9 cellular contexts compared by ENCODE assay signal in the genomic region with DNA sequence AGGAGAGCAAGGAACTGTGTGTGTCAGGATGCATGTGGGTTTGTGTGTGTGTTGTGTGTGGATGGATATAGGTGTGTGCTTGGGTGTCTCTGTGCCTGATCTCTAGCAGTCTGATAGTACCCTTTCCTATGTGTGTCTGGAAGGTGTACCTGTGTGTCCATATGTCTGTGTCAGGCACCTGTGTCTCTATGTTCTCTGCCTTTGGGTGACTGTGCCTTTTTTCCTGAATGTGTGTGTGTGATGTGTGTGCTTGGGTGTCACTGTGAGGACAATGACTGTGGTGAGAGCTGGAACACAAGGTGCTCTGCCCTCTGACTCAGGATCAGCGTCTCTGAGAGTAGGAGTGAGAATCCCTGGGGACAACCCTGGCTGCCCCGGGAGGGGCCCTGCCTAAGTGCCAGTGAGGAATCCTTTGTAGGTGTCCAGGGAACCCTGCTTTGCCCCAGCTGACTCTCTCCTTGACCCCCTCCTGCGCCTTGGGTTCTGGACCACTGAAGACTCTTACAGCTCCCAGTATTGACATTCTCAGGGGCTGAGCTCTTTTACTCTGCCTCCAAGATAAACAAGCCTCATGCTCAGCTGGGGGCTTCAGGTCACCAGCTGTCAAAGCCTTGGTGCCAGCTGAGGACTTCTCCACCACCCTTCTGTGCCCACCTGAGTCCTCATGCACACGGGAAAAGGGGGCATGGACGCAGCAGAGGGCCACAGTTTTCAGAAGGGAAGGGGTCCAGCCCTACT. TPM values are rescaled to one million over a fixed set of nuclear protein-coding genes. Genes with fewer than 3 reads are reported as not detected.
DNase-seq lines count a peak whose midpoint lies in the region; ATAC-seq, FAIRE-seq and TF ChIP-seq lines count a peak whose summit lies in the region.
"Had no signal": no experiment of that assay in that cellular context is flagged by ENCODE, and none has a peak within 500 bp of the region (broad histone marks: within the 10 kb centered on the region; RNA-seq: fewer than 3 reads in every experiment).

No MANE protein-coding gene starts in this region.

- H3K27me3 ChIP-seq in CD8-positive, alpha-beta memory T cell (ENCODE audit: insufficient read depth, low read length, poor library complexity, severe bottlenecking) = peaks cover 28% of the 10 kb centered on the region
- peaks cover 0 to 39% (median 22%) of the 10 kb centered on the region in 45 donors for H3K27me3 ChIP-seq in dorsolateral prefrontal cortex
- peaks cover 78% of the 10 kb centered on the region for H3K27me3 ChIP-seq in neural progenitor cell
- H3K27me3 ChIP-seq in prostate gland (replicated peaks; ENCODE audit: insufficient read depth) = no peaks in the 10 kb centered on the region

- no peak for DNase-seq in CD8-positive, alpha-beta memory T cell
- DNase-seq in dorsolateral prefrontal cortex = no peak
- DNase-seq in neural progenitor cell (ENCODE audit: low spot score) = no peak
- no peak for DNase-seq in HTR-8/SVneo (ENCODE audit: insufficient read length, low spot score)
- no peak for DNase-seq in prostate gland (ENCODE audit: low spot score)
- DNase-seq in GM10248 (ENCODE audit: extremely low spot score) = no peak

- CTCF ChIA-PET in CD8-positive, alpha-beta memory T cell (lab: Charles Lee) = interaction anchor here (0.8 to 1.0 kb wide), 3 partner anchors 14 to 16 kb away, joined by 3 read pairs; no protein-coding TSS in a partner anchor
- CTCF ChIA-PET in GM10248 (lab: Yijun Ruan, JAX) = interaction anchor here (1.0 to 8.4 kb wide), 7 partner anchors 13 to 408 kb away, joined by 4 to 96 read pairs (median 5); a partner anchor contains a TSS

- H3K79me2 ChIP-seq in neural progenitor cell (ENCODE audit: low read depth) = no peaks in the 10 kb centered on the region

- no peak for TF ChIP-seq POLR2A in prostate gland (IDR thresholded peaks at IDR 0.05)

- peaks cover 16% of the 10 kb centered on the region for H4K20me1 ChIP-seq in neural progenitor cell (ENCODE audit: low read depth)

- TF ChIP-seq CTCF in dorsolateral prefrontal cortex (IDR thresholded peaks at IDR 0.05 in 54 of 56, conservative IDR thresholded peaks at IDR 0.05 in 2 of 56; ENCODE audit: low read depth in 1 of 56, partially characterized antibody in 56 of 56) = no peak
- no peak for TF ChIP-seq CTCF in neural progenitor cell (IDR thresholded peaks at IDR 0.05)
- TF ChIP-seq CTCF in prostate gland (IDR thresholded peaks at IDR 0.05) = no peak
- no peak for TF ChIP-seq CTCF in GM10248 (IDR thresholded peaks at IDR 0.05; ENCODE audit: control extremely low read depth, extremely low read depth, low read depth, missing control alignments)

- H3K36me3 ChIP-seq in CD8-positive, alpha-beta memory T cell (ENCODE audit: insufficient read depth, low read length) = no peaks in the 10 kb centered on the region
- H3K36me3 ChIP-seq in neural progenitor cell = no peaks in the 10 kb centered on the region
- no peaks in the 10 kb centered on the region for H3K36me3 ChIP-seq in prostate gland
- H3K36me3 ChIP-seq: pancreas had no signal

- H3K4me3 Mint-ChIP-seq in CD8-positive, alpha-beta memory T cell = peak overlapping the region; percentile 23 to 79 (median 66)
- H3K4me3 Mint-ChIP-seq in IgD-negative memory B cell = peak overlapping the region in 3 of 4 donors; percentile 23 to 68 (median 34)
- H3K4me3 Mint-ChIP-seq in neural progenitor cell = peak overlapping the region; percentile 94

- peaks cover 29 to 56% (median 37%) of the 10 kb centered on the region in 3 donors for H3K4me1 Mint-ChIP-seq in CD8-positive, alpha-beta memory T cell
- peaks cover 16 to 26% (median 25%) of the 10 kb centered on the region in 3 donors for H3K4me1 Mint-ChIP-seq in IgD-negative memory B cell
- peaks cover 49% of the 10 kb centered on the region for H3K4me1 Mint-ChIP-seq in neural progenitor cell

- peak overlapping the region in 5 of 8 donors; percentile 2 to 37 (median 5) for H3K27ac Mint-ChIP-seq in CD8-positive, alpha-beta memory T cell
- H3K27ac Mint-ChIP-seq in IgD-negative memory B cell (peak overlapping the region in 1 of 3 donors; percentile 4), neural progenitor cell (peak overlapping the region; percentile 48)

- POLR2A ChIA-PET in CD8-positive, alpha-beta memory T cell (lab: Charles Lee) = interaction anchor here (1.2 kb wide), 1 partner anchor 23 kb away, joined by 3 read pairs; no protein-coding TSS in a partner anchor
- POLR2A ChIA-PET in GM10248 (lab: Yijun Ruan, JAX) = no interaction called here

- H3K9me3 Mint-ChIP-seq in CD8-positive, alpha-beta memory T cell = peaks cover 0 to 2% (median 0%) of the 10 kb centered on the region in 5 donors
- H3K9me3 Mint-ChIP-seq in IgD-negative memory B cell (peaks cover 0 to 1% (median 0%) of the 10 kb centered on the region in 3 donors), neural progenitor cell (no peaks in the 10 kb centered on the region)

- peaks cover 0 to 2% (median 0%) of the 10 kb centered on the region in 3 donors for H3K36me3 Mint-ChIP-seq in CD8-positive, alpha-beta memory T cell
- H3K36me3 Mint-ChIP-seq in IgD-negative memory B cell = no peaks in the 10 kb centered on the region
- no peaks in the 10 kb centered on the region for H3K36me3 Mint-ChIP-seq in neural progenitor cell

- WGBS in prostate gland = 67% methylated on average over 5 of the region's 5 CpGs

- H3K9me3 ChIP-seq in CD8-positive, alpha-beta memory T cell (ENCODE audit: low read length) = no peaks in the 10 kb centered on the region
- H3K9me3 ChIP-seq in neural progenitor cell (ENCODE audit: low read depth) = no peaks in the 10 kb centered on the region
- no peaks in the 10 kb centered on the region for H3K9me3 ChIP-seq in prostate gland
- H3K9me3 ChIP-seq: pancreas had no signal

- ATAC-seq in HG03571 (IDR thresholded peaks at IDR 0.05; ENCODE audit: unreplicated experiment) = no peak

- H3K27ac ChIP-seq in CD8-positive, alpha-beta memory T cell (ENCODE audit: low read depth, low read length) = peak overlapping the region; percentile 2
- H3K27ac ChIP-seq in dorsolateral prefrontal cortex = peak overlapping the region in 10 of 59 donors; percentile 4 to 79 (median 31)
- H3K27ac ChIP-seq in neural progenitor cell = no peak overlapping the region
- H3K27ac ChIP-seq in prostate gland = no peak overlapping the region
- H3K27ac ChIP-seq: pancreas had no signal

- peaks cover 52% of the 10 kb centered on the region for H3K4me1 ChIP-seq in CD8-positive, alpha-beta memory T cell (ENCODE audit: insufficient read depth, low read length)
- peaks cover 30% of the 10 kb centered on the region for H3K4me1 ChIP-seq in neural progenitor cell
- H3K4me1 ChIP-seq in prostate gland (replicated peaks) = peaks cover 38% of the 10 kb centered on the region

- H3F3A ChIP-seq in neural progenitor cell (ENCODE audit: low read depth) = peaks cover 62% of the 10 kb centered on the region

- no peak overlapping the region for H3K4me3 ChIP-seq in CD8-positive, alpha-beta memory T cell (ENCODE audit: low read length)
- H3K4me3 ChIP-seq in dorsolateral prefrontal cortex = peak overlapping the region in 44 of 59 donors; percentile 31 to 72 (median 64)
- peak overlapping the region; percentile 80 for H3K4me3 ChIP-seq in neural progenitor cell
- no peak overlapping the region for H3K4me3 ChIP-seq in prostate gland

- no peak for FAIRE-seq in HTR-8/SVneo (lab: Jason Lieb, UNC)
- FAIRE-seq: pancreas had no signal

- peaks cover 23 to 26% of the 10 kb centered on the region in 2 donors for H3K27me3 Mint-ChIP-seq in CD8-positive, alpha-beta memory T cell
- H3K27me3 Mint-ChIP-seq in IgD-negative memory B cell (peaks cover 23% of the 10 kb centered on the region), neural progenitor cell (ENCODE audit: insufficient read depth, low read depth) (peaks cover 38% of the 10 kb centered on the region)

- H3K9ac ChIP-seq in neural progenitor cell = no peak overlapping the region

- intact Hi-C loops in dorsolateral prefrontal cortex (cut with DNase I) (no loop called here), prostate gland (cut with DNase I) (no loop called here)

- H2AFZ ChIP-seq in neural progenitor cell (replicated peaks) = no peak overlapping the region

- peak overlapping the region; percentile 98 for H3K4me2 ChIP-seq in neural progenitor cell

RNA-seq across cellular contexts. Expression of a gene that starts 0.7 kb away (rescaled TPM):
- 1 to 10 TPM in 1 of 2 experiments, under 1 TPM in 1; 0.94 to 1.4 TPM for total RNA-seq in CD8-positive, alpha-beta memory T cell
- 1.0 TPM for polyA plus RNA-seq in CD8-positive, alpha-beta memory T cell
- 1.3 TPM for polyA plus RNA-seq in IgD-negative memory B cell
- total RNA-seq in dorsolateral prefrontal cortex = 10 to 100 TPM in 118 of 120 experiments, 1 to 10 TPM in 2; 9.3 to 41.7 (median 22.4) TPM
- 4.0 and 9.6 TPM in 2 replicates for total RNA-seq in neural progenitor cell (ENCODE audit: low replicate concordance)
- total RNA-seq in prostate gland = 1 to 10 TPM; 5.9 to 8.4 TPM

RNA-seq across cellular contexts. Expression of a gene that starts 14.4 kb away (rescaled TPM):
- total RNA-seq in CD8-positive, alpha-beta memory T cell = 1 to 10 TPM; 3.4 to 3.7 TPM
- 3.0 TPM for polyA plus RNA-seq in CD8-positive, alpha-beta memory T cell
- 8.5 TPM for polyA plus RNA-seq in IgD-negative memory B cell
- 1 to 10 TPM in 83 of 120 experiments, under 1 TPM in 31, not detected in 6; 0.41 to 3.5 (median 1.3) TPM for total RNA-seq in dorsolateral prefrontal cortex
- 10.7 and 18.4 TPM in 2 replicates for total RNA-seq in neural progenitor cell (ENCODE audit: low replicate concordance)
- 10 to 100 TPM; 10.3 to 23.4 TPM for total RNA-seq in prostate gland

RNA-seq across cellular contexts. Expression of a gene that starts 26.8 kb away (rescaled TPM):
- total RNA-seq in CD8-positive, alpha-beta memory T cell = 10 to 100 TPM; 34.5 to 36.9 TPM
- polyA plus RNA-seq in CD8-positive, alpha-beta memory T cell = 15.3 TPM
- 8.0 TPM for polyA plus RNA-seq in IgD-negative memory B cell
- total RNA-seq in dorsolateral prefrontal cortex = 100 to 1,000 TPM in 2 of 120 experiments, 10 to 100 TPM in 118; 32.1 to 108 (median 62.7) TPM
- 15.7 and 44.9 TPM in 2 replicates for total RNA-seq in neural progenitor cell (ENCODE audit: low replicate concordance)
- 100 to 1,000 TPM in 1 of 2 donors, 10 to 100 TPM in 1; 72.5 to 138 TPM for total RNA-seq in prostate gland

RNA-seq across cellular contexts. Expression of a gene that starts 44.3 kb away (rescaled TPM):
- not detected for total RNA-seq in CD8-positive, alpha-beta memory T cell
- not detected for polyA plus RNA-seq in CD8-positive, alpha-beta memory T cell
- not detected for polyA plus RNA-seq in IgD-negative memory B cell
- total RNA-seq in dorsolateral prefrontal cortex = 1 to 10 TPM in 1 of 120 experiments, under 1 TPM in 15, not detected in 104; 0.14 to 1.1 (median 0.40) TPM
- total RNA-seq in neural progenitor cell (ENCODE audit: low replicate concordance) = not detected in 2 replicates
- under 1 TPM in 1 of 2 donors, not detected in 1; 0.51 TPM for total RNA-seq in prostate gland
- polyA plus RNA-seq: pancreas had no signal

RNA-seq across cellular contexts. Expression of a gene that starts 44.3 kb away (rescaled TPM):
- total RNA-seq in CD8-positive, alpha-beta memory T cell = under 1 TPM; 0.09 to 0.16 TPM
- not detected for polyA plus RNA-seq in CD8-positive, alpha-beta memory T cell
- not detected for polyA plus RNA-seq in IgD-negative memory B cell
- total RNA-seq in dorsolateral prefrontal cortex = 1 to 10 TPM in 51 of 120 experiments, under 1 TPM in 62, not detected in 7; 0.19 to 3.1 (median 0.92) TPM
- 1.8 and 2.0 TPM in 2 replicates for total RNA-seq in neural progenitor cell (ENCODE audit: low replicate concordance)
- total RNA-seq in prostate gland = 1 to 10 TPM; 2.3 to 5.3 TPM

Comparison
In these comparisons a context has a peak if more than half of its experiments do, and no peak if none do; other contexts are left out.
1. H3K4me3 ChIP-seq: peak in dorsolateral prefrontal cortex (44 of 59) and neural progenitor cell (single experiment); none in CD8-positive, alpha-beta memory T cell (single experiment) and prostate gland (0 of 2).
2. H3K4me3 Mint-ChIP-seq: peak in every context shown above with its lines; median percentile 94 in neural progenitor cell; 66 in CD8-positive, alpha-beta memory T cell; 34 in IgD-negative memory B cell.